Comparison of ENCODE assay signal across 8 cellular contexts in the genomic region with DNA sequence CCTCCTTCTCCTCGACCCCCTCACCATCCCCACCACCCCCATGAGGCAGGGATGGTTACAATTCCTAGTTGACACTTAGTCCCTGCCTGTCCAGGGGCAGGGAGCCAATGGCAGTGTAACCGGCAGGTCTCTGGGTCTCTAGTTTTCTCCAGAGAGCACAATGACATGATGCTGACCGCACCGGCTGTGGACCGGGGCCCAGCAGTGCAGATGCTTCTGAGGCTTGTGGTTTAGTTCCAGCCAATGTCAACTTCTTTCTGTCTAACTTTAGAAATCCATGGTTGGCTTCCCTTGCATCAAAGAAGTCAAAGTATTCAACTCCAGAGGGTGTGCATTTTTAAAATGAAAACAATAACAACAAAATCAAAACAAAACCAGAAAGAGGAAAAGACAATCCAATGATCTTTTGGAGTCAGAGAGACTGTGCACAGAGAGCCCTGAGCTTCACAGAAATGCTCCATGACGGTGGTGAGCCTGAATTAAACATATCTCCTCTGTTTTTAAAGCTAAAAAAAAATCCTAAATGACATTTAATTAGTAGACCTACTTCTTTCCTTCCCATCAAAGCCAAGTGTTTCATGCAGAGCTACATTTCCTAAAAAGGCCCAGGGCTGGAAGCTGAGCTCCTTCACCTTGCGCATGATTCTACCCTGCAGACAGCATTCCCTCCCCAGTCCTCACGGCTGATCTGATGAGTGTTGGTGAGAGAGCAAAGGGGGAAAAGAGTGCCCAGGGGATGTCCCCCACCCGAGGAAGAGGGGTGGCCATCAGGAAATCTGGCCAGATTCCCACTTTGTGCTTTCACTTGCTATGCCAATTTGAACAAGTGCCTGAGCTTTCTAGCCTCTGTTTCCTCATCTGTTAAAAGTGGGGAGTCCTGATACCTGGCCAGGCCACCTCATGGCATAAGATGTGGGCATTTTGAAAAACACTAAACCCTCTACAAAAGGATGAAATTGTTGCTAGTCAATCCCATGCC.
DNase-seq lines count a peak whose midpoint lies in the region; ATAC-seq and TF ChIP-seq lines count a peak whose summit lies in the region.

No MANE protein-coding gene starts in this region.

- H3F3A ChIP-seq in neural progenitor cell (ENCODE audit: low read depth), result peaks cover 6% of the 10 kb centered on the region

- H3K4me1 Mint-ChIP-seq in neural progenitor cell, result peaks cover 18% of the 10 kb centered on the region
- no peaks in the 10 kb centered on the region for H3K4me1 Mint-ChIP-seq in activated CD4-positive, alpha-beta memory T cell treated with anti-CD3 and anti-CD28 coated beads, Interleukin-2, amount 10 ng/mL, durations not matched to agents 7 days and 5 days

- no peak overlapping the region for H2AFZ ChIP-seq in neural progenitor cell (replicated peaks)

- ATAC-seq in HG03432 (IDR thresholded peaks at IDR 0.05; ENCODE audit: unreplicated experiment) (peak; percentile 43), GM19023 (IDR thresholded peaks at IDR 0.05; ENCODE audit: unreplicated experiment) (no peak)

- POLR2A ChIA-PET in activated CD4-positive, alpha-beta memory T cell treated with anti-CD3 and anti-CD28 coated beads, Interleukin-2, amount 10 ng/mL, durations not matched to agents 7 days and 5 days (lab: Charles Lee), result no interaction called here

- H3K27me3 ChIP-seq in neural progenitor cell, result no peaks in the 10 kb centered on the region

- H3K4me3 ChIP-seq in neural progenitor cell, result no peak overlapping the region

- H3K36me3 ChIP-seq in neural progenitor cell, result no peaks in the 10 kb centered on the region

- peaks cover 4% of the 10 kb centered on the region for H3K27me3 Mint-ChIP-seq in neural progenitor cell (ENCODE audit: insufficient read depth, low read depth)
- H3K27me3 Mint-ChIP-seq in activated CD4-positive, alpha-beta memory T cell treated with anti-CD3 and anti-CD28 coated beads, Interleukin-2, amount 10 ng/mL, durations not matched to agents 7 days and 5 days, result peaks cover 18% of the 10 kb centered on the region

- no peak overlapping the region for H3K9ac ChIP-seq in neural progenitor cell

- no peaks in the 10 kb centered on the region for H3K79me2 ChIP-seq in neural progenitor cell (ENCODE audit: low read depth)

- TF ChIP-seq CTCF in neural progenitor cell (IDR thresholded peaks at IDR 0.05), result no peak

- H3K27ac ChIP-seq in neural progenitor cell, result no peak overlapping the region

- peaks cover 3% of the 10 kb centered on the region for H4K20me1 ChIP-seq in neural progenitor cell (ENCODE audit: low read depth)

- H3K4me2 ChIP-seq in neural progenitor cell, result no peak overlapping the region

- peak; percentile 10 for DNase-seq in ELR (ENCODE audit: low read depth)
- DNase-seq in brain pericyte (ENCODE audit: low read depth, low spot score), result peak; percentile 42
- no peak for DNase-seq in neural progenitor cell (ENCODE audit: low spot score)
- no peak for DNase-seq in stimulated activated CD4-positive, alpha-beta T cell treated with anti-CD3 and anti-CD28 coated beads, Interleukin-15, amount 100 ng/mL, for 24 hours
- DNase-seq in activated CD4-positive, alpha-beta memory T cell treated with anti-CD3 and anti-CD28 coated beads, Interleukin-2, amount 10 ng/mL, durations not matched to agents 7 days and 5 days, result no peak
- DNase-seq in NCI-H526 treated with DMSO at 0.1 percent for 48 hours (lab: John Stamatoyannopoulos, UW), result no peak

- no peaks in the 10 kb centered on the region for H3K36me3 Mint-ChIP-seq in neural progenitor cell
- H3K36me3 Mint-ChIP-seq in activated CD4-positive, alpha-beta memory T cell treated with anti-CD3 and anti-CD28 coated beads, Interleukin-2, amount 10 ng/mL, durations not matched to agents 7 days and 5 days (ENCODE audit: low read depth), result no peaks in the 10 kb centered on the region

- CTCF ChIA-PET in activated CD4-positive, alpha-beta memory T cell treated with anti-CD3 and anti-CD28 coated beads, Interleukin-2, amount 10 ng/mL, durations not matched to agents 7 days and 5 days (lab: Charles Lee), result no interaction called here

- no peak overlapping the region for H3K27ac Mint-ChIP-seq in neural progenitor cell
- H3K27ac Mint-ChIP-seq in activated CD4-positive, alpha-beta memory T cell treated with anti-CD3 and anti-CD28 coated beads, Interleukin-2, amount 10 ng/mL, durations not matched to agents 7 days and 5 days, result no peak overlapping the region

- peaks cover 12% of the 10 kb centered on the region for H3K9me3 Mint-ChIP-seq in neural progenitor cell
- H3K9me3 Mint-ChIP-seq in activated CD4-positive, alpha-beta memory T cell treated with anti-CD3 and anti-CD28 coated beads, Interleukin-2, amount 10 ng/mL, durations not matched to agents 7 days and 5 days, result no peaks in the 10 kb centered on the region

- no peaks in the 10 kb centered on the region for H3K9me3 ChIP-seq in neural progenitor cell (ENCODE audit: low read depth)

- H3K4me1 ChIP-seq in neural progenitor cell, result peaks cover 10% of the 10 kb centered on the region

- H3K4me3 Mint-ChIP-seq in neural progenitor cell, result peak overlapping the region; percentile 12
- H3K4me3 Mint-ChIP-seq in activated CD4-positive, alpha-beta memory T cell treated with anti-CD3 and anti-CD28 coated beads, Interleukin-2, amount 10 ng/mL, durations not matched to agents 7 days and 5 days, result no peak overlapping the region

Comparison
In these comparisons a context has a peak if more than half of its experiments do, and no peak if none do; other contexts are left out.
1. DNase-seq: peak in ELR (single experiment) and brain pericyte (single experiment); none in neural progenitor cell (single experiment), stimulated activated CD4-positive, alpha-beta T cell treated with anti-CD3 and anti-CD28 coated beads, Interleukin-15, amount 100 ng/mL, for 24 hours (single experiment), activated CD4-positive, alpha-beta memory T cell treated with anti-CD3 and anti-CD28 coated beads, Interleukin-2, amount 10 ng/mL, durations not matched to agents 7 days and 5 days (single experiment) and NCI-H526 treated with DMSO at 0.1 percent for 48 hours (single experiment).